24 cellular contexts compared by ENCODE assay signal in the genomic region with DNA sequence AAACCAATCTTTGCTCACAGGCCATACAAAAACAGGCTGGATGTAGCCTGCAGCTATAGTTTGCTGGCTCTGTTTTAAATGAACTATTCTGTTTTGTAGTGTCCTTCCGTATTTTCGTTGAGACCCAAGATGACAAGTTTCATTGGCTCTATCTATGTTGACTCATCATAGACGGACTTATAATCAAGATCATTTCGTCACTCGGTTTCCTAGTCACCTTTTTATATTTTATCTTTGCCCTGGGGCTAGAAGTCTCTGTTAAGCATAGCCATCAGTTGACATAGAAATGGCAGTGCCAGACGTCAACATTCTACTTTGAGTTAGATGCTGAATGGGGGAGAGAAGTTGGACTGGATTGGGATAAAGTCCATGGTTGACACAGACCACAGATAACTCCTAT. TPM values are rescaled to one million over a fixed set of nuclear protein-coding genes. Genes with fewer than 3 reads are reported as not detected.
"Had no signal": no experiment of that assay in that cellular context is flagged by ENCODE, and none has a peak within 500 bp of the region (broad histone marks: within the 10 kb centered on the region; RNA-seq: fewer than 3 reads in every experiment).

No MANE protein-coding gene starts in this region.

- H3K9me3 Mint-ChIP-seq: T-cell had no signal

- H3K4me2 ChIP-seq: KMS-11, SK-N-SH had no signal

- ATAC-seq: Panc1, PC-3, T-cell had no signal

- H3K9me2 ChIP-seq: SK-N-SH had no signal

- H3K27ac Mint-ChIP-seq: T-cell had no signal

- H3K27ac ChIP-seq: KMS-11, RWPE1 had no signal

- H3K4me3 Mint-ChIP-seq: T-cell had no signal

- H3K36me3 Mint-ChIP-seq: T-cell had no signal

- H3K9me3 ChIP-seq: SK-N-SH had no signal

- DNase-seq: MM.1S, NCI-H1092, NCI-H1105 treated with DMSO at 0.1 percent for 48 hours, NCI-H1417 treated with DMSO at 0.1 percent for 48 hours, NCI-H146, NCI-H1694 treated with DMSO at 0.1 percent for 48 hours, NCI-H1930, NCI-H2081, NCI-H2107, NCI-H2227 treated with DMSO at 0.1 percent for 48 hours, NCI-H510A, NCI-H524 treated with DMSO at 0.1 percent for 48 hours, NCI-H69, NCI-H774, PC-3, SHP77, SK-N-SH, SW 1271, T-cell had no signal

- H3K9ac ChIP-seq: KMS-11, SK-N-SH had no signal

RNA-seq across cellular contexts. Expression of a gene that starts 4.8 kb away (rescaled TPM):
- total RNA-seq: LHCN-M2, M059J had no signal
